8 cellular contexts compared by ENCODE assay signal in the genomic region with DNA sequence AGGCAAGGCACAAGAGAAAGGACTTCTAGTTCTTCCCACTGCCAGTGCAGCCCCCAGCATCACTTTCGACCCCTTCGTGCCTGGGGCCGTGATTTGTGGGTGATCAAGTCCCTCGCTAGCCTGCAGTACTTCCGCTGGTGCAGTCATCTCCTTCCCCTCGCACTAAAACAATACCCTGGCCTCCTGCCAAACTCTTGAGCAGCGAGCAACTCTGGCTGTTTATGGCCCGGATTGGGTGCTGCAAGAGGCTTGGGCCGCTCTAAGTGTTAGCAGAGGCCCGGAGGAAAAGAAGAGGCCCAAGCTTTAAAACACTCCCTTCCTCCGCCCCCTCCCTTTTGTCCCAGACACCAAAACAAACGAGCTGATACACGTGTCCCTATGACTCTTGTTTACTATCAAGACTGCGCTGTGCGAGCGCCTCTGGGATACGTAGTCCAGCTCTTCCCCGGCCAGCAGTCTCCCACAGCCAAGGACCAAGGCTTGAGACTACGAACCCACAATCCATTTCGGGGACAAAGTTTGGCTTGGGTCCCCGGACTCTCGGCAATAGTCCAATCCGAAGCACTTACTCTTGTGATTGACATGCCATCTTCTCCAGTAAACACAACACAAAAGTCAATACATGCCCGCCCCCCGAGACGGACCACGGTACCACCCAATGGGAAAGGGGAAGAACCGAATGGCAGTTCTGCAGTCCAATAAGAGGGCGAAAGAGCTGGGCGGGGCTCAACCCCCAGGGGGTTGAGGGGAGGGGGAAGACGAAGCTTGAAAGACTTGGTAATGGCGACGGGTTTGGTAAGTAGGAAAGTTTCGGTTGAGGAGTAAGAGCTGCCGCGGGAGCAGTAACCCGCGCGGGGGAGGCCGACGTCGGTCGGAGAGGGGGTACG. TPM values are rescaled to one million over a fixed set of nuclear protein-coding genes. Genes with fewer than 3 reads are reported as not detected.
DNase-seq lines count a peak whose midpoint lies in the region; ATAC-seq, FAIRE-seq and TF ChIP-seq lines count a peak whose summit lies in the region.

A gene with protein sequence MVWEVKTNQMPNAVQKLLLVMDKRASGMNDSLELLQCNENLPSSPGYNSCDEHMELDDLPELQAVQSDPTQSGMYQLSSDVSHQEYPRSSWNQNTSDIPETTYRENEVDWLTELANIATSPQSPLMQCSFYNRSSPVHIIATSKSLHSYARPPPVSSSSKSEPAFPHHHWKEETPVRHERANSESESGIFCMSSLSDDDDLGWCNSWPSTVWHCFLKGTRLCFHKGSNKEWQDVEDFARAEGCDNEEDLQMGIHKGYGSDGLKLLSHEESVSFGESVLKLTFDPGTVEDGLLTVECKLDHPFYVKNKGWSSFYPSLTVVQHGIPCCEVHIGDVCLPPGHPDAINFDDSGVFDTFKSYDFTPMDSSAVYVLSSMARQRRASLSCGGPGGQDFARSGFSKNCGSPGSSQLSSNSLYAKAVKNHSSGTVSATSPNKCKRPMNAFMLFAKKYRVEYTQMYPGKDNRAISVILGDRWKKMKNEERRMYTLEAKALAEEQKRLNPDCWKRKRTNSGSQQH (plus strand): TSS at position 771 of the 887 bp plus-strand sequence. CDS start 10,891 bp downstream, outside the sequence.

- H4K91ac ChIP-seq in H1 (replicated peaks; ENCODE audit: insufficient read length, low read length): no peak within 1 kb of the TSS

- TF ChIP-seq CTCF in H1 (IDR thresholded peaks at IDR 0.05; ENCODE audit: control extremely low read depth in 1 of 3, insufficient read depth in 1 of 3, low read depth in 1 of 3, low read length in 3 of 3): no peak

- no peak within 1 kb of the TSS for H2BK15ac ChIP-seq in H1 (ENCODE audit: low read length)

- H3K9ac ChIP-seq in NT2/D1 (ENCODE audit: insufficient read length, low read depth): peak within 1 kb of the TSS; percentile 63
- H3K9ac ChIP-seq in H1 (replicated peaks in 1 of 4; ENCODE audit: extremely low read depth in 1 of 4, low read depth in 3 of 4, low read length in 3 of 4): peak within 1 kb of the TSS; percentile 85 to 92 (median 90)

- no peaks in the 10 kb centered on the region for H3K9me3 Mint-ChIP-seq in activated CD8-positive, alpha-beta memory T cell treated with anti-CD3 and anti-CD28 coated beads, Interleukin-2, amount 10 ng/mL, durations not matched to agents 7 days and 5 days (ENCODE audit: low read depth)
- no peaks in the 10 kb centered on the region for H3K9me3 Mint-ChIP-seq in memory B cell

- peak within 1 kb of the TSS; percentile 91 to 93 for H3K4me2 ChIP-seq in H1 (ENCODE audit: insufficient read depth in 1 of 2, low read depth in 2 of 2, low read length in 2 of 2)

- H4K20me1 ChIP-seq in H1 (replicated peaks in 1 of 2; ENCODE audit: control insufficient read depth in 1 of 2, insufficient read depth in 2 of 2, low read length in 2 of 2): no peaks in the 10 kb centered on the region

- H3K4me1 ChIP-seq in NT2/D1 (ENCODE audit: insufficient read depth, insufficient read length): no peaks in the 10 kb centered on the region
- H3K4me1 ChIP-seq in H1 (replicated peaks in 1 of 4; ENCODE audit: control insufficient read depth in 3 of 4, insufficient read depth in 4 of 4, low read length in 3 of 4): peaks cover 0 to 5% (median under 1%) of the 10 kb centered on the region in 4 experiments; a peak in 3 of 7 replicates

- H2BK120ac ChIP-seq in H1 (replicated peaks; ENCODE audit: low read depth, low read length): no peak within 1 kb of the TSS

- no peak for TF ChIP-seq RAD21 in H1 (IDR thresholded peaks at IDR 0.05 in 1 of 2, conservative IDR thresholded peaks at IDR 0.05 in 1 of 2; ENCODE audit: low read depth in 2 of 2, low read length in 2 of 2)

- peak within 1 kb of the TSS; percentile 96 for H3K27ac ChIP-seq in H1 (ENCODE audit: low read depth, low read length)

- no peaks in the 10 kb centered on the region for H3K9me3 ChIP-seq in NT2/D1 (ENCODE audit: insufficient read depth, low read length)
- no peaks in the 10 kb centered on the region for H3K9me3 ChIP-seq in H1 (ENCODE audit: insufficient read depth in 2 of 2, low read depth in 1 of 2, low read length in 1 of 2)

- H3K27ac Mint-ChIP-seq in activated CD8-positive, alpha-beta memory T cell treated with anti-CD3 and anti-CD28 coated beads, Interleukin-2, amount 10 ng/mL, durations not matched to agents 7 days and 5 days: peak within 1 kb of the TSS; percentile 100
- peak within 1 kb of the TSS; percentile 98 for H3K27ac Mint-ChIP-seq in memory B cell

- peaks cover 6 to 34% of the 10 kb centered on the region in 2 experiments for H3K79me2 ChIP-seq in H1 (ENCODE audit: control insufficient read depth in 1 of 2, insufficient read depth in 2 of 2, low read length in 2 of 2)

- peaks cover 6% of the 10 kb centered on the region for H3K27me3 Mint-ChIP-seq in activated CD8-positive, alpha-beta memory T cell treated with anti-CD3 and anti-CD28 coated beads, Interleukin-2, amount 10 ng/mL, durations not matched to agents 7 days and 5 days
- H3K27me3 Mint-ChIP-seq in memory B cell: peaks cover 3% of the 10 kb centered on the region

- H3K18ac ChIP-seq in H1 (ENCODE audit: extremely low read depth, low read length): no peak within 1 kb of the TSS; the same call in 1 of the 2 replicates

- POLR2A ChIA-PET in H1 (lab: Charles Lee; ENCODE audit: partially characterized antibody): interaction anchor here (0.9 to 2.5 kb wide), 14 partner anchors 11 to 779 kb away, joined by 3 to 12 read pairs (median 4); partner anchors contain the start of gene CBLL1

- CTCF ChIA-PET in activated CD8-positive, alpha-beta memory T cell treated with anti-CD3 and anti-CD28 coated beads, Interleukin-2, amount 10 ng/mL, durations not matched to agents 7 days and 5 days (lab: Charles Lee): interaction anchor here (0.6 to 3.1 kb wide), 8 partner anchors 13 to 706 kb away, joined by 3 to 19 read pairs (median 4); partner anchors contain the start of genes CBLL1 and CCDC71L
- CTCF ChIA-PET in H1 (lab: Charles Lee; ENCODE audit: partially characterized antibody): interaction anchor here (0.6 to 6.6 kb wide), 14 partner anchors 16 to 720 kb away, joined by 3 to 68 read pairs (median 4); no protein-coding TSS in a partner anchor

- peaks cover 30% of the 10 kb centered on the region for H3K4me1 Mint-ChIP-seq in activated CD8-positive, alpha-beta memory T cell treated with anti-CD3 and anti-CD28 coated beads, Interleukin-2, amount 10 ng/mL, durations not matched to agents 7 days and 5 days
- peaks cover 15% of the 10 kb centered on the region for H3K4me1 Mint-ChIP-seq in memory B cell

- H3K4me3 Mint-ChIP-seq in activated CD8-positive, alpha-beta memory T cell treated with anti-CD3 and anti-CD28 coated beads, Interleukin-2, amount 10 ng/mL, durations not matched to agents 7 days and 5 days: peak within 1 kb of the TSS; percentile 94
- peak within 1 kb of the TSS; percentile 93 for H3K4me3 Mint-ChIP-seq in memory B cell

- peak within 1 kb of the TSS; percentile 91 for H4K5ac ChIP-seq in H1 (ENCODE audit: insufficient read length, low read depth, low read length)

- peak within 1 kb of the TSS; percentile 71 for H3K4me3 ChIP-seq in NT2/D1 (ENCODE audit: insufficient read length, low read depth)
- H3K4me3 ChIP-seq in H1 (ENCODE audit: extremely low read depth in 1 of 4, insufficient read depth in 2 of 4, low read depth in 3 of 4, low read length in 4 of 4): peak within 1 kb of the TSS; percentile 79 to 85 (median 84)

- peak; percentile 21 to 66 for TF ChIP-seq POLR2A in H1 (IDR thresholded peaks at IDR 0.05; ENCODE audit: control extremely low read depth in 1 of 2, low read depth in 2 of 2, low read length in 2 of 2)

- H2BK5ac ChIP-seq in H1 (ENCODE audit: low read depth, low read length): peak within 1 kb of the TSS; percentile 94

- peaks cover 4% of the 10 kb centered on the region for H3K36me3 Mint-ChIP-seq in activated CD8-positive, alpha-beta memory T cell treated with anti-CD3 and anti-CD28 coated beads, Interleukin-2, amount 10 ng/mL, durations not matched to agents 7 days and 5 days
- peaks cover 2% of the 10 kb centered on the region for H3K36me3 Mint-ChIP-seq in memory B cell

- FAIRE-seq in H1 (lab: Jason Lieb, UNC): peak; percentile 97

- H2BK12ac ChIP-seq in H1 (ENCODE audit: low read depth, low read length): peak within 1 kb of the TSS; percentile 93; the same call in 1 of the 2 replicates

- no peak within 1 kb of the TSS for H3K14ac ChIP-seq in H1 (ENCODE audit: insufficient read length)

- H3K36me3 ChIP-seq in NT2/D1 (ENCODE audit: insufficient read depth, insufficient read length, low read length) (no peaks in the 10 kb centered on the region), H1 (ENCODE audit: control insufficient read depth in 2 of 4, insufficient read depth in 4 of 4, low read length in 3 of 4) (no peaks in the 10 kb centered on the region)

- DNase-seq in COLO829 (ENCODE audit: low spot score): peak; percentile 99
- DNase-seq in HUDEP-2 (lab: John Stamatoyannopoulos, UW; ENCODE audit: unreplicated experiment in 76 of 76): peak; percentile 46 to 100 (median 98)
- peak; percentile 99 for DNase-seq in NT2/D1 (ENCODE audit: low read depth, low spot score)
- DNase-seq in activated CD8-positive, alpha-beta memory T cell treated with anti-CD3 and anti-CD28 coated beads, Interleukin-2, amount 10 ng/mL, durations not matched to agents 7 days and 5 days: peak; percentile 99
- peak; percentile 98 to 100 for DNase-seq in H1 (ENCODE audit: low read depth in 1 of 2, low spot score in 2 of 2)
- DNase-seq in memory B cell (ENCODE audit: low spot score in 2 of 2): peak; percentile 87 to 97
- DNase-seq in stimulated activated CD8-positive, alpha-beta memory T cell treated with anti-CD3 and anti-CD28 coated beads, Interleukin-12 subunit alpha, Interleukin-12 subunit beta, amount 100 ng/mL, for 24 hours (ENCODE audit: extremely low read depth): peak; percentile 91

- no peak within 1 kb of the TSS for H2BK20ac ChIP-seq in H1 (ENCODE audit: low read length)

- H2AFZ ChIP-seq in H1 (ENCODE audit: low read length): peak within 1 kb of the TSS; percentile 69

- TF ChIP-seq EP300 in H1 (IDR thresholded peaks at IDR 0.05; ENCODE audit: borderline replicate concordance in 1 of 2, low read depth in 2 of 2, low read length in 2 of 2): no peak

- no peaks in the 10 kb centered on the region for H3K27me3 ChIP-seq in NT2/D1 (ENCODE audit: insufficient read depth, insufficient read length)
- no peaks in the 10 kb centered on the region for H3K27me3 ChIP-seq in H1 (replicated peaks in 1 of 4; ENCODE audit: control insufficient read depth in 3 of 4, extremely low read depth in 1 of 4, insufficient read depth in 3 of 4, low read length in 3 of 4)

- peak within 1 kb of the TSS; percentile 98; the same call in 1 of the 2 replicates for H4K8ac ChIP-seq in H1 (ENCODE audit: extremely low read depth, insufficient read depth, low read length)

- peaks cover 4% of the 10 kb centered on the region for H3K23me2 ChIP-seq in H1 (ENCODE audit: low read depth, low read length)

- no peaks in the 10 kb centered on the region for H3K79me1 ChIP-seq in H1 (ENCODE audit: low read depth, low read length)

- peak within 1 kb of the TSS; percentile 74 for H3K56ac ChIP-seq in H1 (replicated peaks; ENCODE audit: insufficient read length, low read depth, low read length)

- ATAC-seq in GM21381 (IDR thresholded peaks at IDR 0.05; ENCODE audit: unreplicated experiment): peak; percentile 86
- peak; percentile 89 for ATAC-seq in activated CD8-positive, alpha-beta memory T cell treated with anti-CD3 and anti-CD28 coated beads, Interleukin-2, amount 10 ng/mL, durations not matched to agents 7 days and 5 days
- ATAC-seq in memory B cell (ENCODE audit: low read depth): peak; percentile 72

- no peak within 1 kb of the TSS for H3K23ac ChIP-seq in H1 (ENCODE audit: insufficient read length)

- peak within 1 kb of the TSS; percentile 28; the same call in 1 of the 2 replicates for H2AK5ac ChIP-seq in H1 (ENCODE audit: low read depth, low read length)

- peak within 1 kb of the TSS; percentile 3 for H3K4ac ChIP-seq in H1 (replicated peaks; ENCODE audit: insufficient read length, low read depth, low read length)

- 1% methylated on average over 33 of the region's 44 CpGs; no CpG with 5 or more reads in 1 of the 2 experiments for WGBS in H1 (ENCODE audit: extremely low coverage in 1 of 2, insufficient coverage in 1 of 2, insufficient read length in 1 of 2, insufficient replicate concordance in 2 of 2, low coverage in 1 of 2, low lambda C conversion rate in 2 of 2, missing lambda C conversion rate in 1 of 2), 2 experiments

RNA-seq across cellular contexts. Expression of the gene that starts here (rescaled TPM):
- 10 to 100 TPM; 22.5 to 25.5 TPM for total RNA-seq in activated CD8-positive, alpha-beta memory T cell treated with anti-CD3 and anti-CD28 coated beads, Interleukin-2, amount 10 ng/mL, durations not matched to agents 7 days and 5 days
- 29.2 and 37.3 TPM in 2 replicates for total RNA-seq in H1 (2021; fragmentation: NEBNext Ultra II Directional; extraction: Animal tissue kit (Norgen Biotek cat#: 25700))
- polyA plus RNA-seq in H1 (2011; rRNA removed): 17.2 and 28.9 TPM in 2 replicates
- 29.0 TPM for polyA plus RNA-seq in H1 (2011; cell fraction: cytosol; rRNA removed)
- polyA plus RNA-seq in H1 (2011; cell fraction: nucleus; rRNA removed): 16.9 TPM
- polyA plus RNA-seq in H1 (2012, experiment 1 of 2): 24.9 to 48.4 TPM (median 29.2 TPM) in 4 replicates
- polyA plus RNA-seq in H1 (2012, experiment 2 of 2): 2.2 TPM
- polyA plus RNA-seq in H1 (2013, experiment 1 of 2): 14.2 TPM
- polyA plus RNA-seq in H1 (2013, experiment 2 of 2): 13.9 TPM
- 51.0 and 92.4 TPM in 2 replicates for polyA minus RNA-seq in H1 (2011; rRNA and poly(A)+ RNA removed)
- polyA minus RNA-seq in H1 (2011; cell fraction: cytosol; rRNA and poly(A)+ RNA removed): 16.5 TPM
- polyA minus RNA-seq in H1 (2011; cell fraction: nucleus; rRNA and poly(A)+ RNA removed): 35.2 TPM

Comparison
In these comparisons a context has a peak if more than half of its experiments do, and no peak if none do; other contexts are left out.
1. Peak in every context shown above with its lines: DNase-seq, ATAC-seq, H3K4me3 ChIP-seq and H3K27ac ChIP-seq.